Comparison of ENCODE assay signal across 8 cellular contexts in the genomic region with DNA sequence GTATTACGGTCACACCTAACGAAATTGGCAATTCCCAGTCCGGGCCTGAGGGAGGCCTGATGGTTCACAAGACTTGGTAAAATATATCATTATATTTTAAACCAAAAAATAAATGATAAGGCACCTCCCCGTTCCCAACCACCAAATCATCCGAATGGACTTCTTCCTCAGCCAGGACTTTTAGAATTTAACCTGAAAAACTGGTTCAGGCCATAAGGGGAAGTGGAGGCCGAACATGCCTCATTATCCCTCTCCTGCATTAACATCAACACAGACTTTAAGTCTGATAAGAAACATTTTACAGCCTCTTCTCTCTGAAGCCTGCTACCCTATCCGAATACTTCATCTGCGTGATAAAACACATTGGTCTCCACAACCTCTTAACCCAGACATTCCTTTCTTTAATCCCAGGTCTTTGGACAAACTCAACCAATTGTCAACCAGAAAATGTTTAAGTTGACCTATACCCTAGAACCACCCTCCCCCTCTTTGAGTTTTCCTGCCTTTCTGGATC. TPM values are rescaled to one million over a fixed set of nuclear protein-coding genes. Genes with fewer than 3 reads are reported as not detected.
DNase-seq lines count a peak whose midpoint lies in the region; ATAC-seq and TF ChIP-seq lines count a peak whose summit lies in the region.

No MANE protein-coding gene starts in this region.

- in situ Hi-C loops in GM13977 (cut with MboI; ENCODE audit: low pct_unique_long_range_greater_than_20kb, low sequenced_read_pairs, unreplicated experiment): no loop called here

- peak overlapping the region; percentile 38 to 87 (median 71) for H3K27ac Mint-ChIP-seq in CD8-positive, alpha-beta memory T cell
- no peak overlapping the region for H3K27ac Mint-ChIP-seq in endodermal cell

- H3K9me3 ChIP-seq in CD8-positive, alpha-beta memory T cell (ENCODE audit: low read length): no peaks in the 10 kb centered on the region
- H3K9me3 ChIP-seq in OCI-LY1 (ENCODE audit: low read length) (peaks cover 11% of the 10 kb centered on the region), endodermal cell (ENCODE audit: control insufficient read depth, low read length) (peaks cover 55% of the 10 kb centered on the region)

- H2AFZ ChIP-seq in OCI-LY1 (ENCODE audit: low read length): no peak overlapping the region

- H3K27me3 ChIP-seq in CD8-positive, alpha-beta memory T cell (ENCODE audit: insufficient read depth, low read length, poor library complexity, severe bottlenecking): no peaks in the 10 kb centered on the region
- no peaks in the 10 kb centered on the region for H3K27me3 ChIP-seq in OCI-LY1 (ENCODE audit: insufficient read depth, low read length)
- H3K27me3 ChIP-seq in endodermal cell (ENCODE audit: control insufficient read depth, insufficient read depth, low read length, poor library complexity, severe bottlenecking): no peaks in the 10 kb centered on the region

- H3K9me3 Mint-ChIP-seq in CD8-positive, alpha-beta memory T cell: no peaks in the 10 kb centered on the region
- H3K9me3 Mint-ChIP-seq in endodermal cell: peaks cover 52% of the 10 kb centered on the region

- H3K36me3 ChIP-seq in CD8-positive, alpha-beta memory T cell (ENCODE audit: insufficient read depth, low read length): no peaks in the 10 kb centered on the region
- H3K36me3 ChIP-seq in OCI-LY1 (ENCODE audit: insufficient read depth, low read length) (no peaks in the 10 kb centered on the region), endodermal cell (ENCODE audit: control insufficient read depth, insufficient read depth, low read length) (no peaks in the 10 kb centered on the region)

- peak overlapping the region; percentile 48 for H3K4me3 ChIP-seq in CD8-positive, alpha-beta memory T cell (ENCODE audit: low read length)
- H3K4me3 ChIP-seq in OCI-LY1 (ENCODE audit: low read depth, low read length, poor library complexity, severe bottlenecking): peak overlapping the region; percentile 82
- H3K4me3 ChIP-seq in endodermal cell (ENCODE audit: low read length): peak overlapping the region; percentile 88

- no peaks in the 10 kb centered on the region for H3F3A ChIP-seq in OCI-LY1 (ENCODE audit: insufficient read depth, low read length)

- 84 to 100% methylated on average over 2 to 8 of the region's 8 CpGs for whole genome bisulfite sequencing in endodermal cell (ENCODE audit: insufficient coverage in 1 of 2, insufficient read length in 1 of 2), 2 experiments

- no peak for DNase-seq in CD8-positive, alpha-beta memory T cell
- DNase-seq in endodermal cell (no peak), omental fat pad (ENCODE audit: low spot score) (no peak), GM13977 (ENCODE audit: low spot score) (no peak), NCI-H345 (lab: John Stamatoyannopoulos, UW) (no peak), posterior vena cava (ENCODE audit: low spot score) (no peak)

- intact Hi-C loops in posterior vena cava (cut with DNase I): no loop called here

- POLR2A ChIA-PET in CD8-positive, alpha-beta memory T cell (lab: Charles Lee): interaction anchor here (0.9 to 1.4 kb wide), 2 partner anchors 94 to 426 kb away, joined by 3 to 6 read pairs; no protein-coding TSS in a partner anchor

- H3K79me2 ChIP-seq in OCI-LY1 (ENCODE audit: insufficient read depth, low read length): no peaks in the 10 kb centered on the region

- H3K9me2 ChIP-seq in OCI-LY1 (ENCODE audit: low read depth, low read length): no peaks in the 10 kb centered on the region

- H4K20me1 ChIP-seq in OCI-LY1 (ENCODE audit: insufficient read depth, low read length): no peaks in the 10 kb centered on the region

- peaks cover 17% of the 10 kb centered on the region for H3K4me1 ChIP-seq in CD8-positive, alpha-beta memory T cell (ENCODE audit: insufficient read depth, low read length)
- H3K4me1 ChIP-seq in OCI-LY1 (ENCODE audit: insufficient read depth, low read length, severe bottlenecking): peaks cover 18% of the 10 kb centered on the region
- H3K4me1 ChIP-seq in endodermal cell (ENCODE audit: control insufficient read depth, insufficient read depth, low read length): no peaks in the 10 kb centered on the region

- TF ChIP-seq CTCF in OCI-LY1 (IDR thresholded peaks at IDR 0.05; ENCODE audit: low read length) (no peak), endodermal cell (conservative IDR thresholded peaks at IDR 0.05) (no peak), omental fat pad (IDR thresholded peaks at IDR 0.05) (no peak), GM13977 (IDR thresholded peaks at IDR 0.05; ENCODE audit: extremely low read depth, insufficient read depth, missing control alignments) (no peak)

- H3K4me3 Mint-ChIP-seq in CD8-positive, alpha-beta memory T cell: peak overlapping the region; percentile 79 to 97 (median 91)
- peak overlapping the region; percentile 71 for H3K4me3 Mint-ChIP-seq in endodermal cell

- ATAC-seq in omental fat pad (ENCODE audit: low FRiP score) (peak; percentile 6), HG03139 (IDR thresholded peaks at IDR 0.05; ENCODE audit: unreplicated experiment) (no peak)

- H3K36me3 Mint-ChIP-seq in CD8-positive, alpha-beta memory T cell: peaks cover 0 to 1% (median 0%) of the 10 kb centered on the region in 3 donors
- H3K36me3 Mint-ChIP-seq in endodermal cell (ENCODE audit: low read depth): peaks cover 11% of the 10 kb centered on the region

- peak overlapping the region; percentile 86 for H3K9ac ChIP-seq in OCI-LY1 (ENCODE audit: low read length)
- H3K9ac ChIP-seq in endodermal cell (ENCODE audit: extremely low read depth, low read length, poor library complexity, severe bottlenecking): no peak overlapping the region

- H3K27me3 Mint-ChIP-seq in CD8-positive, alpha-beta memory T cell: no peaks in the 10 kb centered on the region
- H3K27me3 Mint-ChIP-seq in endodermal cell (ENCODE audit: insufficient read depth): no peaks in the 10 kb centered on the region

- peak overlapping the region; percentile 79 for H3K4me2 ChIP-seq in OCI-LY1 (ENCODE audit: low read length)

- peaks cover 16 to 37% (median 28%) of the 10 kb centered on the region in 3 donors for H3K4me1 Mint-ChIP-seq in CD8-positive, alpha-beta memory T cell
- H3K4me1 Mint-ChIP-seq in endodermal cell: peaks cover 1% of the 10 kb centered on the region

- CTCF ChIA-PET in CD8-positive, alpha-beta memory T cell (lab: Charles Lee): interaction anchor here (0.7 to 1.4 kb wide), 8 partner anchors 9 to 155 kb away, joined by 3 to 8 read pairs (median 3); no protein-coding TSS in a partner anchor

- H3K27ac ChIP-seq in CD8-positive, alpha-beta memory T cell (ENCODE audit: low read depth, low read length): peak overlapping the region; percentile 80
- H3K27ac ChIP-seq in OCI-LY1 (ENCODE audit: low read depth, low read length, poor library complexity, severe bottlenecking) (no peak overlapping the region), endodermal cell (ENCODE audit: low read depth, low read length) (no peak overlapping the region)

RNA-seq across cellular contexts. Expression of gene SLC41A3, which starts 0.8 kb away (rescaled TPM):
- 10 to 100 TPM; 25.8 TPM for total RNA-seq in CD8-positive, alpha-beta memory T cell
- polyA plus RNA-seq in CD8-positive, alpha-beta memory T cell: 28.0 TPM
- total RNA-seq in endodermal cell: 10 to 100 TPM; 46.8 to 50.4 TPM
- 48.2 TPM for polyA plus RNA-seq in endodermal cell (2013, experiment 1 of 2)
- polyA plus RNA-seq in endodermal cell (2013, experiment 2 of 2): 42.7 TPM
- total RNA-seq in omental fat pad: 10 to 100 TPM; 34.5 to 62.3 (median 37.9) TPM
- total RNA-seq in posterior vena cava: 10 to 100 TPM; 44.7 to 49.0 TPM
